8 cellular contexts compared by ENCODE assay signal in genomic region chr1:12475158-12475934, GRCh38.
DNase-seq lines count a peak whose midpoint lies in the region; ATAC-seq and TF ChIP-seq lines count a peak whose summit lies in the region.

No MANE protein-coding gene starts in this region.

- no peaks in the 10 kb centered on the region for H3K27me3 Mint-ChIP-seq in CD4-positive, CD25-positive, alpha-beta regulatory T cell
- peaks cover 4% of the 10 kb centered on the region for H3K27me3 Mint-ChIP-seq in neural progenitor cell (ENCODE audit: insufficient read depth, low read depth)

- TF ChIP-seq CTCF in neural progenitor cell (IDR thresholded peaks at IDR 0.05) = no peak

- DNase-seq in CD4-positive, CD25-positive, alpha-beta regulatory T cell = no peak
- DNase-seq in M059J (ENCODE audit: low read depth) (peak; percentile 58), epithelial cell of prostate (ENCODE audit: low read depth, low spot score) (no peak), neural progenitor cell (ENCODE audit: low spot score) (no peak), NCI-H526 (lab: John Stamatoyannopoulos, UW) (no peak), NCI-H526 treated with DMSO at 0.1 percent for 48 hours (lab: John Stamatoyannopoulos, UW) (no peak), HuH-7.5 (ENCODE audit: low spot score) (no peak)

- no peak overlapping the region for H2AFZ ChIP-seq in neural progenitor cell (replicated peaks)

- H4K20me1 ChIP-seq in neural progenitor cell (ENCODE audit: low read depth) = no peaks in the 10 kb centered on the region

- H3K9ac ChIP-seq in neural progenitor cell = no peak overlapping the region

- no peaks in the 10 kb centered on the region for H3K79me2 ChIP-seq in neural progenitor cell (ENCODE audit: low read depth)

- H3K9me3 Mint-ChIP-seq in CD4-positive, CD25-positive, alpha-beta regulatory T cell = no peaks in the 10 kb centered on the region
- no peaks in the 10 kb centered on the region for H3K9me3 Mint-ChIP-seq in neural progenitor cell

- H3K9me3 ChIP-seq in CD4-positive, CD25-positive, alpha-beta regulatory T cell (ENCODE audit: control insufficient read depth in 2 of 2, low read length in 2 of 2) = no peaks in the 10 kb centered on the region
- no peaks in the 10 kb centered on the region for H3K9me3 ChIP-seq in neural progenitor cell (ENCODE audit: low read depth)

- peaks cover 30 to 92% (median 67%) of the 10 kb centered on the region in 4 donors for H3K4me1 Mint-ChIP-seq in CD4-positive, CD25-positive, alpha-beta regulatory T cell
- H3K4me1 Mint-ChIP-seq in neural progenitor cell = peaks cover 16% of the 10 kb centered on the region

- H3K4me1 ChIP-seq in CD4-positive, CD25-positive, alpha-beta regulatory T cell (ENCODE audit: control insufficient read depth, insufficient read depth, low read length, poor library complexity, severe bottlenecking) = peaks cover 57% of the 10 kb centered on the region
- H3K4me1 ChIP-seq in neural progenitor cell = peaks cover 15% of the 10 kb centered on the region

- no peak overlapping the region for H3K4me2 ChIP-seq in neural progenitor cell

- H3K27me3 ChIP-seq in CD4-positive, CD25-positive, alpha-beta regulatory T cell (ENCODE audit: control insufficient read depth, insufficient read depth, low read length) = no peaks in the 10 kb centered on the region
- H3K27me3 ChIP-seq in neural progenitor cell = no peaks in the 10 kb centered on the region

- no peak overlapping the region for H3K4me3 ChIP-seq in CD4-positive, CD25-positive, alpha-beta regulatory T cell (ENCODE audit: low read depth, low read length)
- no peak overlapping the region for H3K4me3 ChIP-seq in neural progenitor cell

- no peaks in the 10 kb centered on the region for H3F3A ChIP-seq in neural progenitor cell (ENCODE audit: low read depth)

- H3K36me3 ChIP-seq in CD4-positive, CD25-positive, alpha-beta regulatory T cell (ENCODE audit: control insufficient read depth, insufficient read depth, low read length) = peaks cover 10% of the 10 kb centered on the region
- H3K36me3 ChIP-seq in neural progenitor cell = no peaks in the 10 kb centered on the region

- H3K27ac Mint-ChIP-seq in CD4-positive, CD25-positive, alpha-beta regulatory T cell = peak overlapping the region; percentile 63 to 88 (median 69)
- peak overlapping the region; percentile 30 for H3K27ac Mint-ChIP-seq in neural progenitor cell

- H3K27ac ChIP-seq in CD4-positive, CD25-positive, alpha-beta regulatory T cell (ENCODE audit: insufficient read depth, low read length, poor library complexity, severe bottlenecking) = no peak overlapping the region
- H3K27ac ChIP-seq in epithelial cell of prostate (peak overlapping the region; percentile 57), neural progenitor cell (no peak overlapping the region)

- ATAC-seq in CD4-positive, CD25-positive, alpha-beta regulatory T cell (ENCODE audit: low read depth in 2 of 2) = no peak
- no peak for ATAC-seq in HG03460 (IDR thresholded peaks at IDR 0.05; ENCODE audit: unreplicated experiment)

- H3K36me3 Mint-ChIP-seq in CD4-positive, CD25-positive, alpha-beta regulatory T cell = peaks cover 17% of the 10 kb centered on the region
- peaks cover 6% of the 10 kb centered on the region for H3K36me3 Mint-ChIP-seq in neural progenitor cell

- peak overlapping the region in 1 of 4 donors; percentile 29 for H3K4me3 Mint-ChIP-seq in CD4-positive, CD25-positive, alpha-beta regulatory T cell
- no peak overlapping the region for H3K4me3 Mint-ChIP-seq in neural progenitor cell
